In the genomic region with DNA sequence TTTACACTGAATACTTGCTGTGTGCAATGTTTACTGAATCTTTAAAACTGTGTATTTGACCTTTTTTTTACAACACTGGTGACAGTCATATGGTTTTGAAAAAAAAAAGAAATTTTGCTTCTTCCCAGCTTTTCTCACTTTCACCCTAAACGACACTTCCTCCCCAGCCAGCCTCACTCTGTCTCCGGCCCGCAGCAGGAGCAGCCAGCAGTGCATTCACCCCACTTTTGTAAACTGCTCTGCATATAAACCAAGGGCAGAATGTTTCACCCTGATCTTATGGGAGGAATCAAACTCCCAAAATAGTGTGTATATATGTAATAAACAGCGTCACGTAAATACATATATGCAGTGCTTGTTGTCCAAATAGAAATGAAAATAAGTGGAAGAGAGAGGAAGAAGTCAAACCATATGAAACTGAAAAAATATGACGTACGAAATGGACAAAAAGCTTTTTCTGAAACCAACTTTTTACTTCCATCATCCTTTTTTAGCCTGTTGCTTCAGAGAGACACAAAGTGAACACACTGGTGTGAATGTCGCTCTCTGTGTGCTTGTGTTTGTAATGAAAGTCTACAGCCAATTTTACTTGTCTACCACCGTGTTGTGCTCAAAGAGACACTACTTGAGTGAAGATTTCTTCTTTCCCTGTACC, we compare ENCODE assay signal across 14 cellular contexts. TPM values are rescaled to one million over a fixed set of nuclear protein-coding genes. Genes with fewer than 3 reads are reported as not detected.
DNase-seq lines count a peak whose midpoint lies in the region; ATAC-seq, FAIRE-seq and TF ChIP-seq lines count a peak whose summit lies in the region.
"Had no signal": no experiment of that assay in that cellular context is flagged by ENCODE, and none has a peak within 500 bp of the region (broad histone marks: within the 10 kb centered on the region; RNA-seq: fewer than 3 reads in every experiment).

No MANE protein-coding gene starts in this region.

- no peak for DNase-seq in GM12891 (ENCODE audit: insufficient read length, low spot score)
- DNase-seq in activated naive CD8-positive, alpha-beta T cell treated with anti-CD3 and anti-CD28 coated beads, Interleukin-2, amount 50 U/mL, for 24 hours = no peak
- DNase-seq in SK-N-DZ (ENCODE audit: low spot score) = no peak
- DNase-seq in testis = no peak
- no peak for DNase-seq in NOMO-1 treated with DMSO at 0.1 percent for 48 hours (lab: John Stamatoyannopoulos, UW; ENCODE audit: unreplicated experiment)
- no peak for DNase-seq in cerebellum (ENCODE audit: low spot score)
- DNase-seq: activated T-cell treated with anti-CD3 and anti-CD28 coated beads, Interleukin-2, amount 50 U/mL, for 72 hours; AML-193; naive B cell; NCI-H146 had no signal

- no peaks in the 10 kb centered on the region for H3K4me1 ChIP-seq in testis

- TF ChIP-seq POLR2A in GM12891 (IDR thresholded peaks at IDR 0.05; ENCODE audit: low read depth, low read length) (no peak), testis (IDR thresholded peaks at IDR 0.05) (no peak)

- intact Hi-C loops in testis (cut with DNase I; ENCODE audit: low total_unique reads) = no loop called here

- FAIRE-seq in GM12891 (lab: Jason Lieb, UNC) = peak; percentile 90

- H3K36me3 Mint-ChIP-seq in activated naive CD8-positive, alpha-beta T cell treated with anti-CD3 and anti-CD28 coated beads, Interleukin-2, amount 50 U/mL, for 24 hours (ENCODE audit: low read depth) = peaks cover 47% of the 10 kb centered on the region

- no peaks in the 10 kb centered on the region for H3K27me3 Mint-ChIP-seq in activated naive CD8-positive, alpha-beta T cell treated with anti-CD3 and anti-CD28 coated beads, Interleukin-2, amount 50 U/mL, for 24 hours
- H3K27me3 Mint-ChIP-seq: naive B cell had no signal

- peak; percentile 57 for ATAC-seq in GM21360 (IDR thresholded peaks at IDR 0.05; ENCODE audit: unreplicated experiment)
- peak; percentile 54 for ATAC-seq in HG03103 (IDR thresholded peaks at IDR 0.05; ENCODE audit: low read depth, unreplicated experiment)
- no peak for ATAC-seq in activated naive CD8-positive, alpha-beta T cell treated with anti-CD3 and anti-CD28 coated beads, Interleukin-2, amount 50 U/mL, for 24 hours
- ATAC-seq: activated T-cell treated with anti-CD3 and anti-CD28 coated beads, Interleukin-2, amount 50 U/mL, for 72 hours; esophagus mucosa had no signal

- no peaks in the 10 kb centered on the region for H3K9me3 ChIP-seq in testis

- no peaks in the 10 kb centered on the region for H3K36me3 ChIP-seq in testis (ENCODE audit: low read depth, missing control alignments)

- H3K4me3 ChIP-seq in testis = no peak overlapping the region
- H3K4me3 ChIP-seq: cardiac muscle cell had no signal

- WGBS in testis, 2 donors = 91% methylated on average over 9 of the region's 9 CpGs

- H3K27me3 ChIP-seq in testis = no peaks in the 10 kb centered on the region
- H3K27me3 ChIP-seq: cardiac muscle cell had no signal

- H3K4me3 Mint-ChIP-seq in activated naive CD8-positive, alpha-beta T cell treated with anti-CD3 and anti-CD28 coated beads, Interleukin-2, amount 50 U/mL, for 24 hours = no peak overlapping the region
- H3K4me3 Mint-ChIP-seq: naive B cell had no signal

- TF ChIP-seq CTCF in testis (IDR thresholded peaks at IDR 0.05) = no peak

- H3K9me3 Mint-ChIP-seq in activated naive CD8-positive, alpha-beta T cell treated with anti-CD3 and anti-CD28 coated beads, Interleukin-2, amount 50 U/mL, for 24 hours = no peaks in the 10 kb centered on the region
- H3K9me3 Mint-ChIP-seq: activated T-cell treated with anti-CD3 and anti-CD28 coated beads, Interleukin-2, amount 50 U/mL, for 72 hours; naive B cell had no signal

- H3K4me1 Mint-ChIP-seq in activated naive CD8-positive, alpha-beta T cell treated with anti-CD3 and anti-CD28 coated beads, Interleukin-2, amount 50 U/mL, for 24 hours = peaks cover 17% of the 10 kb centered on the region

- no peak overlapping the region for H3K27ac ChIP-seq in testis
- H3K27ac ChIP-seq: cardiac muscle cell had no signal

- H3K27ac Mint-ChIP-seq in activated naive CD8-positive, alpha-beta T cell treated with anti-CD3 and anti-CD28 coated beads, Interleukin-2, amount 50 U/mL, for 24 hours = peak overlapping the region; percentile 48

TF ChIP-seq in GM12891, 5 proteins besides CTCF, POLR2A, EP300 and RAD21:
- TF ChIP-seq POLR2AphosphoS5 (IDR thresholded peaks at IDR 0.05; ENCODE audit: low read depth, low read length) (no peak), SPI1 (IDR thresholded peaks at IDR 0.05; ENCODE audit: low read depth, low read length) (peak; percentile 65)
TF ChIP-seq in GM12891: peak in this region for 1.

RNA-seq across cellular contexts. Expression of gene ZCCHC2, which starts 54.2 kb away (rescaled TPM):
- polyA plus RNA-seq in GM12891 (2012; ENCODE audit: low read depth, missing spikeins) = 7.7 TPM
- polyA plus RNA-seq in SK-N-DZ (2014; cell fraction: cytosol; rRNA removed) = 3.6 and 4.9 TPM in 2 replicates
- polyA plus RNA-seq in SK-N-DZ (2014; cell fraction: nucleus; rRNA removed) = 3.8 and 4.6 TPM in 2 replicates
- 10 to 100 TPM; 46.2 to 56.9 TPM for total RNA-seq in testis
- polyA plus RNA-seq in testis (ENCODE audit: insufficient read depth, low read depth, low replicate concordance) = 51.6 TPM
- 15.2 TPM for total RNA-seq in cerebellum
